35 cellular contexts compared by ENCODE assay signal in genomic region chr1:82059931-82060330, GRCh38.
DNase-seq lines count a peak whose midpoint lies in the region; ATAC-seq and TF ChIP-seq lines count a peak whose summit lies in the region.
"Had no signal": no experiment of that assay in that cellular context is flagged by ENCODE, and none has a peak within 500 bp of the region (broad histone marks: within the 10 kb centered on the region; RNA-seq: fewer than 3 reads in every experiment).

No MANE protein-coding gene starts in this region.

- H3K36me3 ChIP-seq in mammary epithelial cell (ENCODE audit: insufficient read depth, low read length) (no peaks in the 10 kb centered on the region), Caco-2 (ENCODE audit: control insufficient read depth, insufficient read depth, low read length) (no peaks in the 10 kb centered on the region), aorta (ENCODE audit: control insufficient read depth in 1 of 2, insufficient read depth in 2 of 2, low read length in 1 of 2) (no peaks in the 10 kb centered on the region)
- H3K36me3 ChIP-seq: BLaER1, cardiac muscle cell, gastroesophageal sphincter, left lung, neutrophil, prostate gland, tibial artery had no signal

- 6% methylated on average over 3 of the region's 3 CpGs for WGBS in mammary epithelial cell (ENCODE audit: low coverage, missing lambda C conversion rate)
- 47 to 54% methylated on average over 3 of the region's 3 CpGs for WGBS in aorta, 2 donors

- ATAC-seq in natural killer cell treated with Interleukin-12 subunit alpha and Interleukin-12 subunit beta and Interleukin-15 and Interleukin-18, amount 100 ng/mL, for 72 hours = no peak
- no peak for ATAC-seq in aorta (ENCODE audit: low FRiP score)
- ATAC-seq: effector memory CD8-positive, alpha-beta T cell; esophagus mucosa; gastroesophageal sphincter; GM12878; left lung; SK-N-SH treated with all-trans-retinoic acid at 6 μM for 48 hours; T-helper 17 cell had no signal

- peak; percentile 18 for DNase-seq in M059J (ENCODE audit: low read depth)
- peak; percentile 2 for DNase-seq in mammary epithelial cell
- peak; percentile 5 for DNase-seq in fibroblast of the aortic adventitia (ENCODE audit: low read depth)
- DNase-seq in osteocyte (ENCODE audit: extremely low spot score, unreplicated experiment) = no peak
- DNase-seq in NCI-H128 (lab: John Stamatoyannopoulos, UW; ENCODE audit: unreplicated experiment) = no peak
- no peak for DNase-seq in Caco-2
- no peak for DNase-seq in natural killer cell treated with Interleukin-12 subunit alpha and Interleukin-12 subunit beta and Interleukin-15 and Interleukin-18, amount 100 ng/mL, for 72 hours (ENCODE audit: low spot score)
- DNase-seq in aorta = no peak
- DNase-seq: activated CD4-positive, alpha-beta memory T cell treated with anti-CD3 and anti-CD28 coated beads, Interleukin-2, amount 10 ng/mL, durations not matched to agents 7 days and 5 days; activated CD8-positive, alpha-beta memory T cell treated with anti-CD3 and anti-CD28 coated beads, Interleukin-2, amount 50 U/mL, for 4 hours; activated naive CD4-positive, alpha-beta T cell treated with Interleukin-2 at 50 U/mL for 16 hours; DMS153; effector memory CD8-positive, alpha-beta T cell; H9; hypothalamus; immature natural killer cell; left lung; NCI-H1436 treated with DMSO at 0.1 percent for 48 hours; NCI-H2081 treated with DMSO at 0.1 percent for 48 hours; NCI-H345; NCI-H748 treated with DMSO at 0.1 percent for 48 hours; Right ventricle myocardium superior; stimulated activated CD4-positive, alpha-beta T cell treated with anti-CD3 and anti-CD28 coated beads, Interleukin-4, amount 100 ng/mL, for 4 hours; T-helper 17 cell; tibial artery had no signal

- no peak overlapping the region for H3K27ac ChIP-seq in mammary epithelial cell (ENCODE audit: insufficient read depth, low read depth, low read length)
- H3K27ac ChIP-seq in aorta (ENCODE audit: low read depth in 1 of 2, low read length in 2 of 2) = no peak overlapping the region
- H3K27ac ChIP-seq: BLaER1, cardiac muscle cell, coronary artery, gastroesophageal sphincter, HL-60, left lung, neutrophil, prostate gland, tibial artery had no signal

- dilution Hi-C loops in mammary epithelial cell (cut with HindIII; ENCODE audit: low sequenced_read_pairs) = no loop called here

- no peaks in the 10 kb centered on the region for H3K27me3 ChIP-seq in mammary epithelial cell (ENCODE audit: insufficient read depth, low read length)
- H3K27me3 ChIP-seq in Caco-2 (replicated peaks; ENCODE audit: control insufficient read depth, insufficient read depth, low read length) = no peaks in the 10 kb centered on the region
- H3K27me3 ChIP-seq in aorta (ENCODE audit: control insufficient read depth in 1 of 2, insufficient read depth in 2 of 2, low read length in 1 of 2) = no peaks in the 10 kb centered on the region
- H3K27me3 ChIP-seq: BLaER1, cardiac muscle cell, gastroesophageal sphincter, left lung, neutrophil, tibial artery had no signal

- no peaks in the 10 kb centered on the region for H4K20me1 ChIP-seq in mammary epithelial cell (ENCODE audit: insufficient read depth, low read length)
- H4K20me1 ChIP-seq: BLaER1 had no signal

- H3K27me3 Mint-ChIP-seq in osteocyte (ENCODE audit: unreplicated experiment) (no peaks in the 10 kb centered on the region), Caco-2 (ENCODE audit: insufficient read depth, unreplicated experiment) (peaks cover 4% of the 10 kb centered on the region)
- H3K27me3 Mint-ChIP-seq in natural killer cell treated with Interleukin-12 subunit alpha and Interleukin-12 subunit beta and Interleukin-15 and Interleukin-18, amount 100 ng/mL, for 72 hours = no peaks in the 10 kb centered on the region
- H3K27me3 Mint-ChIP-seq: activated CD4-positive, alpha-beta memory T cell treated with anti-CD3 and anti-CD28 coated beads, Interleukin-2, amount 10 ng/mL, durations not matched to agents 7 days and 5 days; effector memory CD8-positive, alpha-beta T cell; T-helper 17 cell had no signal

- H3K4me3 ChIP-seq in mammary epithelial cell (replicated peaks in 1 of 3; ENCODE audit: insufficient read depth in 1 of 3, low read depth in 2 of 3, low read length in 3 of 3) (no peak overlapping the region), fibroblast of the aortic adventitia (ENCODE audit: low read depth, low read length) (no peak overlapping the region), Caco-2 (ENCODE audit: low read depth, low read length) (no peak overlapping the region), aorta (ENCODE audit: low read length in 2 of 2) (no peak overlapping the region)
- H3K4me3 ChIP-seq: BLaER1, cardiac muscle cell, coronary artery, gastroesophageal sphincter, GM12878, left lung, prostate gland, tibial artery had no signal

- in situ Hi-C loops in mammary epithelial cell (cut with MboI; ENCODE audit: low sequenced_read_pairs in 2 of 2) = no loop called here

- CTCF ChIA-PET in mammary epithelial cell (lab: Charles Lee; ENCODE audit: low non-redundant PET) = interaction anchor here (0.7 kb wide), 1 partner anchor 522 kb away, joined by 5 read pairs; no protein-coding TSS in a partner anchor
- CTCF ChIA-PET in Caco-2 (lab: Charles Lee) = no interaction called here

- no peaks in the 10 kb centered on the region for H3K79me2 ChIP-seq in mammary epithelial cell (ENCODE audit: insufficient read depth, low read length)

- BruUV-seq in mammary epithelial cell (replicated peaks; lab: Mats Ljungman, UMichigan) (no TSS peak), Caco-2 (replicated peaks; lab: Mats Ljungman, UMichigan) (no TSS peak)

- H3K4me2 ChIP-seq in mammary epithelial cell (ENCODE audit: insufficient read depth, low read depth, low read length) = no peak overlapping the region
- H3K4me2 ChIP-seq: BLaER1 had no signal

- TF ChIP-seq CTCF in mammary epithelial cell (conservative IDR thresholded peaks at IDR 0.05 in 1 of 2, IDR thresholded peaks at IDR 0.05 in 1 of 2; ENCODE audit: extremely low read depth in 1 of 2, insufficient read depth in 1 of 2, low read depth in 1 of 2, low read length in 2 of 2) (peak; percentile 28 to 30), fibroblast of the aortic adventitia (IDR thresholded peaks at IDR 0.05; ENCODE audit: insufficient read depth, low read length) (no peak), osteocyte (IDR thresholded peaks at IDR 0.05) (peak; percentile 21), Caco-2 (IDR thresholded peaks at IDR 0.05; ENCODE audit: insufficient read depth in 1 of 2, low read depth in 1 of 2, low read length in 1 of 2, severe bottlenecking in 1 of 2, unreplicated experiment in 1 of 2) (no peak)

- intact Hi-C loops in mammary epithelial cell (cut with micrococcal nuclease) = no loop called here
- intact Hi-C loops in Caco-2 (cut with micrococcal nuclease; ENCODE audit: unreplicated experiment) = no loop called here
- intact Hi-C loops in aorta (cut with DNase I) = no loop called here

- H3K4me3 Mint-ChIP-seq in osteocyte (ENCODE audit: unreplicated experiment) = no peak overlapping the region
- H3K4me3 Mint-ChIP-seq in Caco-2 (ENCODE audit: unreplicated experiment) = no peak overlapping the region
- no peak overlapping the region for H3K4me3 Mint-ChIP-seq in natural killer cell treated with Interleukin-12 subunit alpha and Interleukin-12 subunit beta and Interleukin-15 and Interleukin-18, amount 100 ng/mL, for 72 hours
- H3K4me3 Mint-ChIP-seq: activated CD4-positive, alpha-beta memory T cell treated with anti-CD3 and anti-CD28 coated beads, Interleukin-2, amount 10 ng/mL, durations not matched to agents 7 days and 5 days; effector memory CD8-positive, alpha-beta T cell; H9; immature natural killer cell; T-helper 17 cell had no signal

- H3K9me3 Mint-ChIP-seq in osteocyte (ENCODE audit: unreplicated experiment) (peaks cover 9% of the 10 kb centered on the region), Caco-2 (ENCODE audit: unreplicated experiment) (no peaks in the 10 kb centered on the region)
- peaks cover 12% of the 10 kb centered on the region for H3K9me3 Mint-ChIP-seq in natural killer cell treated with Interleukin-12 subunit alpha and Interleukin-12 subunit beta and Interleukin-15 and Interleukin-18, amount 100 ng/mL, for 72 hours
- H3K9me3 Mint-ChIP-seq: H9 had no signal

- H3K4me1 Mint-ChIP-seq in osteocyte (ENCODE audit: unreplicated experiment) (peaks cover 4% of the 10 kb centered on the region), Caco-2 (ENCODE audit: low read depth, unreplicated experiment) (no peaks in the 10 kb centered on the region)
- H3K4me1 Mint-ChIP-seq in natural killer cell treated with Interleukin-12 subunit alpha and Interleukin-12 subunit beta and Interleukin-15 and Interleukin-18, amount 100 ng/mL, for 72 hours (ENCODE audit: low read depth in 2 of 2) = no peaks in the 10 kb centered on the region
- H3K4me1 Mint-ChIP-seq: activated CD4-positive, alpha-beta memory T cell treated with anti-CD3 and anti-CD28 coated beads, Interleukin-2, amount 10 ng/mL, durations not matched to agents 7 days and 5 days; immature natural killer cell; T-helper 17 cell had no signal

- no peak overlapping the region for H3K9ac ChIP-seq in mammary epithelial cell (ENCODE audit: insufficient read depth, low read length)
- H3K9ac ChIP-seq: BLaER1 had no signal

- H3K4me1 ChIP-seq in mammary epithelial cell (ENCODE audit: insufficient read depth, low read length) = no peaks in the 10 kb centered on the region
- H3K4me1 ChIP-seq in Caco-2 = no peaks in the 10 kb centered on the region
- H3K4me1 ChIP-seq in aorta (ENCODE audit: control insufficient read depth in 1 of 2, insufficient read depth in 2 of 2, low read length in 2 of 2) = no peaks in the 10 kb centered on the region
- H3K4me1 ChIP-seq: BLaER1, gastroesophageal sphincter, left lung, prostate gland, tibial artery had no signal

- H3K36me3 Mint-ChIP-seq in osteocyte (ENCODE audit: unreplicated experiment) (no peaks in the 10 kb centered on the region), Caco-2 (ENCODE audit: insufficient read depth, unreplicated experiment) (no peaks in the 10 kb centered on the region)
- peaks cover 12% of the 10 kb centered on the region for H3K36me3 Mint-ChIP-seq in natural killer cell treated with Interleukin-12 subunit alpha and Interleukin-12 subunit beta and Interleukin-15 and Interleukin-18, amount 100 ng/mL, for 72 hours

- peak overlapping the region; percentile 60 for H2AFZ ChIP-seq in mammary epithelial cell (ENCODE audit: low read depth, low read length)

- H3K27ac Mint-ChIP-seq in osteocyte (ENCODE audit: unreplicated experiment) (no peak overlapping the region), Caco-2 (ENCODE audit: unreplicated experiment) (no peak overlapping the region)
- no peak overlapping the region for H3K27ac Mint-ChIP-seq in natural killer cell treated with Interleukin-12 subunit alpha and Interleukin-12 subunit beta and Interleukin-15 and Interleukin-18, amount 100 ng/mL, for 72 hours
- H3K27ac Mint-ChIP-seq: activated CD4-positive, alpha-beta memory T cell treated with anti-CD3 and anti-CD28 coated beads, Interleukin-2, amount 10 ng/mL, durations not matched to agents 7 days and 5 days; effector memory CD8-positive, alpha-beta T cell; H9; immature natural killer cell; T-helper 17 cell had no signal

- H3K9me3 ChIP-seq in mammary epithelial cell (replicated peaks; ENCODE audit: insufficient read depth, low read length) (no peaks in the 10 kb centered on the region), Caco-2 (no peaks in the 10 kb centered on the region), aorta (ENCODE audit: control insufficient read depth, low read length) (no peaks in the 10 kb centered on the region)
- H3K9me3 ChIP-seq: BLaER1, gastroesophageal sphincter, neutrophil, prostate gland, tibial artery had no signal

- POLR2A ChIA-PET in Caco-2 (lab: Charles Lee) = no interaction called here

Comparison
In these comparisons a context has a peak if more than half of its experiments do, and no peak if none do; other contexts are left out.
1. DNase-seq: peak in M059J (single experiment), mammary epithelial cell (single experiment) and fibroblast of the aortic adventitia (single experiment); none in osteocyte (single experiment), NCI-H128 (single experiment), Caco-2 (0 of 2), natural killer cell treated with Interleukin-12 subunit alpha and Interleukin-12 subunit beta and Interleukin-15 and Interleukin-18, amount 100 ng/mL, for 72 hours (single experiment) and aorta (0 of 2).
2. CTCF ChIP-seq: peak in mammary epithelial cell (2 of 2) and osteocyte (single experiment); none in fibroblast of the aortic adventitia (single experiment) and Caco-2 (0 of 2).